Comparison of ENCODE assay signal across 1 cellular context in the genomic region with DNA sequence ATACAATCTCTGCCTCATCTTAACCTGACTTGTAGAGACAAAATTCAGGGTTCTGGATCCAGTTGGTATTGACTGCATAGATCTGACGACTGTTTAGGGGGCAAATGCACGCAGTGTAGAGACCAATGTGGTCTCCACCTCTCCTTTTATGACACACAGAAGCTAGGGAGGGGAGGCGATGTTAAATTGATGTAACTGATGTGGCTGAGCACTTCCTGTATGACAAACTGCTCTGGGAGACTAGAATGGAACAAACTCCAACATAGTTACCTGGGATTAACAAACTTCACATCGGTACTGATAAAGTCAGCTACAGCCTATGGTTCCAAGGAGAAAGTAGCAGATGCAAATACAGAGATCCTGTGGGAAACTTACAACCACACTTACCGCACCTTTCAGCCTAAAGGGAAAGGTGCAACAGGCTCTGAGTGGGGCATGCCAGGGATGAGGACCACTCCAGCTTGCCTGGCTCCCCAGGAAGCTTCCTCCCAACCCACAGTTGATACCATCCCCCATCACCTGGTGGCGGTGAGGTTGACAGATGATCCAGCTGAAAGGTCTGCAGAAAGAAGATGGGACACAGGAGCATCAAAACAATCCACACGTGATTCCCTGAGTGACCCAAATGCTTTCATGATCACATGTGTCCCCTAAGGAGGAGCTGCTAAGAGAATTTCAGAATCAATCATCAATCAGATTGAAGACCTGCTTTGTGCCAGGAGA.
TF ChIP-seq lines count a peak whose summit lies in the region.

No MANE protein-coding gene starts in this region.

TF ChIP-seq in GM23338, 12 proteins besides CTCF, POLR2A, EP300 and RAD21 (continued from another document):
- TF ChIP-seq, protein P1, sequence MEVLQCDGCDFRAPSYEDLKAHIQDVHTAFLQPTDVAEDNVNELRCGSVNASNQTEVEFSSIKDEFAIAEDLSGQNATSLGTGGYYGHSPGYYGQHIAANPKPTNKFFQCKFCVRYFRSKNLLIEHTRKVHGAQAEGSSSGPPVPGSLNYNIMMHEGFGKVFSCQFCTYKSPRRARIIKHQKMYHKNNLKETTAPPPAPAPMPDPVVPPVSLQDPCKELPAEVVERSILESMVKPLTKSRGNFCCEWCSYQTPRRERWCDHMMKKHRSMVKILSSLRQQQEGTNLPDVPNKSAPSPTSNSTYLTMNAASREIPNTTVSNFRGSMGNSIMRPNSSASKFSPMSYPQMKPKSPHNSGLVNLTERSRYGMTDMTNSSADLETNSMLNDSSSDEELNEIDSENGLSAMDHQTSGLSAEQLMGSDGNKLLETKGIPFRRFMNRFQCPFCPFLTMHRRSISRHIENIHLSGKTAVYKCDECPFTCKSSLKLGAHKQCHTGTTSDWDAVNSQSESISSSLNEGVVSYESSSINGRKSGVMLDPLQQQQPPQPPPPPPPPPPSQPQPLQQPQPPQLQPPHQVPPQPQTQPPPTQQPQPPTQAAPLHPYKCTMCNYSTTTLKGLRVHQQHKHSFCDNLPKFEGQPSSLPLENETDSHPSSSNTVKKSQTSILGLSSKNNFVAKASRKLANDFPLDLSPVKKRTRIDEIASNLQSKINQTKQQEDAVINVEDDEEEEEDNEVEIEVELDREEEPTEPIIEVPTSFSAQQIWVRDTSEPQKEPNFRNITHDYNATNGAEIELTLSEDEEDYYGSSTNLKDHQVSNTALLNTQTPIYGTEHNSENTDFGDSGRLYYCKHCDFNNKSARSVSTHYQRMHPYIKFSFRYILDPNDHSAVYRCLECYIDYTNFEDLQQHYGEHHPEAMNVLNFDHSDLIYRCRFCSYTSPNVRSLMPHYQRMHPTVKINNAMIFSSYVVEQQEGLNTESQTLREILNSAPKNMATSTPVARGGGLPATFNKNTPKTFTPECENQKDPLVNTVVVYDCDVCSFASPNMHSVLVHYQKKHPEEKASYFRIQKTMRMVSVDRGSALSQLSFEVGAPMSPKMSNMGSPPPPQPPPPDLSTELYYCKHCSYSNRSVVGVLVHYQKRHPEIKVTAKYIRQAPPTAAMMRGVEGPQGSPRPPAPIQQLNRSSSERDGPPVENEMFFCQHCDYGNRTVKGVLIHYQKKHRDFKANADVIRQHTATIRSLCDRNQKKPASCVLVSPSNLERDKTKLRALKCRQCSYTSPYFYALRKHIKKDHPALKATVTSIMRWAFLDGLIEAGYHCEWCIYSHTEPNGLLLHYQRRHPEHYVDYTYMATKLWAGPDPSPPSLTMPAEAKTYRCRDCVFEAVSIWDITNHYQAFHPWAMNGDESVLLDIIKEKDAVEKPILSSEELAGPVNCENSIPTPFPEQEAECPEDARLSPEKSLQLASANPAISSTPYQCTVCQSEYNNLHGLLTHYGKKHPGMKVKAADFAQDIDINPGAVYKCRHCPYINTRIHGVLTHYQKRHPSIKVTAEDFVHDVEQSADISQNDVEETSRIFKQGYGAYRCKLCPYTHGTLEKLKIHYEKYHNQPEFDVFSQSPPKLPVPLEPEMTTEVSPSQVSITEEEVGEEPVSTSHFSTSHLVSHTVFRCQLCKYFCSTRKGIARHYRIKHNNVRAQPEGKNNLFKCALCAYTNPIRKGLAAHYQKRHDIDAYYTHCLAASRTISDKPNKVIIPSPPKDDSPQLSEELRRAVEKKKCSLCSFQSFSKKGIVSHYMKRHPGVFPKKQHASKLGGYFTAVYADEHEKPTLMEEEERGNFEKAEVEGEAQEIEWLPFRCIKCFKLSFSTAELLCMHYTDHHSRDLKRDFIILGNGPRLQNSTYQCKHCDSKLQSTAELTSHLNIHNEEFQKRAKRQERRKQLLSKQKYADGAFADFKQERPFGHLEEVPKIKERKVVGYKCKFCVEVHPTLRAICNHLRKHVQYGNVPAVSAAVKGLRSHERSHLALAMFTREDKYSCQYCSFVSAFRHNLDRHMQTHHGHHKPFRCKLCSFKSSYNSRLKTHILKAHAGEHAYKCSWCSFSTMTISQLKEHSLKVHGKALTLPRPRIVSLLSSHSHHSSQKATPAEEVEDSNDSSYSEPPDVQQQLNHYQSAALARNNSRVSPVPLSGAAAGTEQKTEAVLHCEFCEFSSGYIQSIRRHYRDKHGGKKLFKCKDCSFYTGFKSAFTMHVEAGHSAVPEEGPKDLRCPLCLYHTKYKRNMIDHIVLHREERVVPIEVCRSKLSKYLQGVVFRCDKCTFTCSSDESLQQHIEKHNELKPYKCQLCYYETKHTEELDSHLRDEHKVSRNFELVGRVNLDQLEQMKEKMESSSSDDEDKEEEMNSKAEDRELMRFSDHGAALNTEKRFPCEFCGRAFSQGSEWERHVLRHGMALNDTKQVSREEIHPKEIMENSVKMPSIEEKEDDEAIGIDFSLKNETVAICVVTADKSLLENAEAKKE (CRISPR knock-in tag; IDR thresholded peaks at IDR 0.05), result no peak
- no peak for TF ChIP-seq STAT1 (IDR thresholded peaks at IDR 0.05; ENCODE audit: unreplicated experiment)
- no peak for TF ChIP-seq ZNF114 (CRISPR knock-in tag; IDR thresholded peaks at IDR 0.05)
